Comparison of ENCODE assay signal across 8 cellular contexts in genomic region chr19:30719189-30719990, GRCh38.
DNase-seq lines count a peak whose midpoint lies in the region; FAIRE-seq and TF ChIP-seq lines count a peak whose summit lies in the region.

No MANE protein-coding gene starts in this region.

- no peaks in the 10 kb centered on the region for H3K9me1 ChIP-seq in endothelial cell of umbilical vein (replicated peaks; ENCODE audit: control insufficient read depth, extremely low read depth, insufficient read depth, low read length)

- no peaks in the 10 kb centered on the region for H3K9me3 ChIP-seq in endothelial cell of umbilical vein (replicated peaks; ENCODE audit: control insufficient read depth, insufficient read depth, low read length)
- H3K9me3 ChIP-seq in mesodermal cell (ENCODE audit: control insufficient read depth, low read length): no peaks in the 10 kb centered on the region
- no peaks in the 10 kb centered on the region for H3K9me3 ChIP-seq in tibial nerve

- no peak for TF ChIP-seq CTCF in endothelial cell of umbilical vein (IDR thresholded peaks at IDR 0.05; ENCODE audit: extremely low read depth in 1 of 2, insufficient read depth in 1 of 2, low read depth in 1 of 2, low read length in 2 of 2)
- TF ChIP-seq CTCF in tibial nerve (IDR thresholded peaks at IDR 0.05): peak in 1 of 5 experiments; percentile 16

- peak overlapping the region; percentile 12 for H3K4me2 ChIP-seq in endothelial cell of umbilical vein (ENCODE audit: insufficient read depth, low read length)

- WGBS in mesodermal cell (ENCODE audit: insufficient coverage in 2 of 2), 2 experiments: 14% methylated on average over 32 to 38 of the region's 54 CpGs
- WGBS in tibial nerve, 2 donors: 1 to 2% methylated on average over 31 to 37 of the region's 54 CpGs

- H3K4me3 ChIP-seq in endothelial cell of umbilical vein (replicated peaks in 1 of 3; ENCODE audit: insufficient read depth in 1 of 3, low read depth in 1 of 3, low read length in 3 of 3) (peak overlapping the region in 2 of 3 experiments; percentile 11 to 19), mesodermal cell (ENCODE audit: extremely low read depth, insufficient read depth, low read length, poor library complexity, severe bottlenecking) (peak overlapping the region; percentile 36), tibial nerve (peak overlapping the region; percentile 59 to 84 (median 74))

- no TSS peak for BruUV-seq in endothelial cell of umbilical vein (replicated peaks; lab: Mats Ljungman, UMichigan)

- peak; percentile 4 for DNase-seq in activated T-cell treated with anti-CD3 and anti-CD28 coated beads for 48 hours (ENCODE audit: low read depth)
- no peak for DNase-seq in activated T-cell treated with anti-CD3 and anti-CD28 coated beads for 4 hours
- DNase-seq in SK-MEL-5 (ENCODE audit: low read depth, low spot score): peak; percentile 18
- no peak for DNase-seq in endothelial cell of umbilical vein (ENCODE audit: low read depth, low spot score)
- peak; percentile 27 to 28 for DNase-seq in tibial nerve (ENCODE audit: low spot score in 2 of 2)
- DNase-seq in LoVo (ENCODE audit: low spot score): no peak
- DNase-seq in activated CD4-positive, CD25-positive, alpha-beta regulatory T cell (lab: John Stamatoyannopoulos, UW): no peak

- no peaks in the 10 kb centered on the region for H4K20me1 ChIP-seq in endothelial cell of umbilical vein (replicated peaks; ENCODE audit: control insufficient read depth, extremely low read depth, insufficient read depth, low read length)

- H3K27me3 ChIP-seq in endothelial cell of umbilical vein (ENCODE audit: control insufficient read depth in 2 of 2, insufficient read depth in 2 of 2, low read length in 2 of 2) (no peaks in the 10 kb centered on the region), tibial nerve (no peaks in the 10 kb centered on the region)

- CTCF ChIA-PET in endothelial cell of umbilical vein (lab: Charles Lee): no interaction called here

- H3K9ac ChIP-seq in endothelial cell of umbilical vein (replicated peaks; ENCODE audit: extremely low read depth, insufficient read depth, low read length): no peak overlapping the region

- intact Hi-C loops in endothelial cell of umbilical vein (cut with micrococcal nuclease): no loop called here

- in situ Hi-C loops in SK-MEL-5 (cut with HindIII; ENCODE audit: low pct_unique_long_range_greater_than_20kb, low sequenced_read_pairs): no loop called here

- no peaks in the 10 kb centered on the region for H3K36me3 ChIP-seq in endothelial cell of umbilical vein (ENCODE audit: control insufficient read depth in 2 of 2, extremely low read depth in 1 of 2, insufficient read depth in 2 of 2, low read length in 2 of 2)
- no peaks in the 10 kb centered on the region for H3K36me3 ChIP-seq in mesodermal cell (ENCODE audit: control insufficient read depth, insufficient read depth, low read length)
- H3K36me3 ChIP-seq in tibial nerve: peaks cover 0 to 3% (median 0%) of the 10 kb centered on the region in 3 donors

- no peak for FAIRE-seq in endothelial cell of umbilical vein (lab: Jason Lieb, UNC)

- TF ChIP-seq POLR2A in endothelial cell of umbilical vein (IDR thresholded peaks at IDR 0.05; ENCODE audit: low read depth, low read length) (no peak), tibial nerve (IDR thresholded peaks at IDR 0.05) (no peak)

- no peak overlapping the region for H3K27ac ChIP-seq in endothelial cell of umbilical vein (ENCODE audit: insufficient read depth, low read depth, low read length)
- H3K27ac ChIP-seq in mesodermal cell (ENCODE audit: low read depth, low read length, severe bottlenecking): peak overlapping the region; percentile 5
- peak overlapping the region; percentile 67 to 89 (median 80) for H3K27ac ChIP-seq in tibial nerve

- no peak for TF ChIP-seq EP300 in tibial nerve (IDR thresholded peaks at IDR 0.05)

- no peaks in the 10 kb centered on the region for H3K79me2 ChIP-seq in endothelial cell of umbilical vein (ENCODE audit: control insufficient read depth, insufficient read depth, low read length)

- peak overlapping the region; percentile 11 for H2AFZ ChIP-seq in endothelial cell of umbilical vein (ENCODE audit: low read depth, low read length)

- H3K4me1 ChIP-seq in endothelial cell of umbilical vein (ENCODE audit: control insufficient read depth, extremely low read depth, insufficient read depth, low read length) (no peaks in the 10 kb centered on the region), mesodermal cell (ENCODE audit: control insufficient read depth, insufficient read depth, low read length, poor library complexity, severe bottlenecking) (peaks cover 13% of the 10 kb centered on the region), tibial nerve (peaks cover 0 to 18% (median 6%) of the 10 kb centered on the region in 4 donors)

- dilution Hi-C loops in endothelial cell of umbilical vein (cut with MboI; ENCODE audit: extremely low pct_ligation_motif_present, low sequenced_read_pairs): no loop called here

- POLR2A ChIA-PET in endothelial cell of umbilical vein (lab: Charles Lee): no interaction called here

TF ChIP-seq in endothelial cell of umbilical vein, 7 proteins besides CTCF, POLR2A, EP300 and RAD21:
- TF ChIP-seq MAX (IDR thresholded peaks at IDR 0.05; ENCODE audit: insufficient read depth, insufficient read length) (no peak), FOS (IDR thresholded peaks at IDR 0.05; ENCODE audit: borderline replicate concordance, insufficient read depth, low read length) (no peak), MYC (IDR thresholded peaks at IDR 0.05; ENCODE audit: low read depth, low read length) (no peak), JUN (IDR thresholded peaks at IDR 0.05; ENCODE audit: borderline replicate concordance, insufficient read depth, insufficient read length, low read depth) (no peak), GATA2 (IDR thresholded peaks at IDR 0.05; ENCODE audit: insufficient read depth, insufficient read length, low read depth, low read length) (no peak), POLR2AphosphoS5 (IDR thresholded peaks at IDR 0.05; ENCODE audit: insufficient read depth, low read depth, low read length) (no peak)
TF ChIP-seq in endothelial cell of umbilical vein: peak in this region for 0.

Comparison
In these comparisons a context has a peak if more than half of its experiments do, and no peak if none do; other contexts are left out.
1. DNase-seq: peak in activated T-cell treated with anti-CD3 and anti-CD28 coated beads for 48 hours (single experiment), SK-MEL-5 (single experiment) and tibial nerve (2 of 2); none in activated T-cell treated with anti-CD3 and anti-CD28 coated beads for 4 hours (single experiment), endothelial cell of umbilical vein (single experiment), LoVo (single experiment) and activated CD4-positive, CD25-positive, alpha-beta regulatory T cell (0 of 4).
2. H3K4me3 ChIP-seq: peak in every context shown above with its lines; median percentile 74 in tibial nerve; 36 in mesodermal cell; 15 in endothelial cell of umbilical vein.